In genomic region chr1:236489161-236489560, GRCh38 we compare ENCODE assay signal across 1 cellular context. TPM values are rescaled to one million over a fixed set of nuclear protein-coding genes. Genes with fewer than 3 reads are reported as not detected.
"Had no signal": no experiment of that assay in that cellular context is flagged by ENCODE, and none has a peak within 500 bp of the region (broad histone marks: within the 10 kb centered on the region; RNA-seq: fewer than 3 reads in every experiment).

No MANE protein-coding gene starts in this region.

RNA-seq across cellular contexts. Expression of gene LGALS8, which starts 34.6 kb away (rescaled TPM):
- total RNA-seq: OCI-LY7 had no signal
